ENCODE assay signal across 1 cellular context in genomic region chr12:42332301-42332894, GRCh38.
TF ChIP-seq lines count a peak whose summit lies in the region.

No MANE protein-coding gene starts in this region.

TF ChIP-seq in endothelial cell of umbilical vein, 7 proteins besides CTCF, POLR2A, EP300 and RAD21:
- no peak for TF ChIP-seq EZH2 (IDR thresholded peaks at IDR 0.05; ENCODE audit: borderline replicate concordance, low read depth, low read length, severe bottlenecking)
- TF ChIP-seq MYC (IDR thresholded peaks at IDR 0.05; ENCODE audit: low read depth, low read length): no peak
- TF ChIP-seq JUN (IDR thresholded peaks at IDR 0.05; ENCODE audit: borderline replicate concordance, insufficient read depth, insufficient read length, low read depth): no peak
- TF ChIP-seq FOS (IDR thresholded peaks at IDR 0.05; ENCODE audit: borderline replicate concordance, insufficient read depth, low read length): no peak
